ENCODE assay signal across 11 cellular contexts in the genomic region with DNA sequence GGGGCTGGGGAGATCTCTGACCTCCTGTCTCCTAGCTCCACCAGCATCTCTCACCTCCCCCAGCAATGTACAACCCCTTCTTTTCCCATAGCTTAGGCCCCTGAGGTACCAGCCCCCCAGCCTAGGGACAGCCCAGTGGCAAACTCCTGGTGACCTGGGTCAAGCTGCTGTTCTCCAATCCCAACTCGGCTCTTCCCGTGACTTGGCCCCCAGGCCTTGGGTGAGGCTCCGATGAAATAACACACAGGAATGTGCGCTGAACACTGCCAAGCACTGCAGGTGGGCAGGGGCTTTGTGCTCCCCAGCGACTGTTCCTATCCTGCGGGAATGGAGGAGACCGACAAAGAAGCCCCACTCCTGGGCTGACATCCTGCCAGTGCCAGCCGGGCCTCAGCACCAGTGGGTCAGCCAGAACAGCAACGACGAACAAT.
DNase-seq lines count a peak whose midpoint lies in the region; ATAC-seq and TF ChIP-seq lines count a peak whose summit lies in the region.
"Had no signal": no experiment of that assay in that cellular context is flagged by ENCODE, and none has a peak within 500 bp of the region (broad histone marks: within the 10 kb centered on the region; RNA-seq: fewer than 3 reads in every experiment).

No MANE protein-coding gene starts in this region.

- TF ChIP-seq POLR2A in spleen (IDR thresholded peaks at IDR 0.05) = no peak

- H3K27me3 Mint-ChIP-seq in activated CD8-positive, alpha-beta memory T cell treated with anti-CD3 and anti-CD28 coated beads, Interleukin-2, amount 10 ng/mL, durations not matched to agents 7 days and 5 days = no peaks in the 10 kb centered on the region
- peaks cover 2% of the 10 kb centered on the region for H3K27me3 Mint-ChIP-seq in endodermal cell (ENCODE audit: insufficient read depth)

- no peak overlapping the region for H2AFZ ChIP-seq in SU-DHL-6 (ENCODE audit: low read depth, low read length, severe bottlenecking)

- 0 out of 2 replicates have a peak, but pooled peaks cover 3% of the 10 kb centered on the region for H4K20me1 ChIP-seq in SU-DHL-6 (ENCODE audit: low read depth, low read length)

- H3K4me3 Mint-ChIP-seq in activated CD8-positive, alpha-beta memory T cell treated with anti-CD3 and anti-CD28 coated beads, Interleukin-2, amount 10 ng/mL, durations not matched to agents 7 days and 5 days = peak overlapping the region; percentile 85
- no peak overlapping the region for H3K4me3 Mint-ChIP-seq in endodermal cell

- WGBS in endodermal cell (ENCODE audit: insufficient coverage in 1 of 2, insufficient read length in 1 of 2), 2 experiments = 50 to 85% methylated on average over 6 to 10 of the region's 10 CpGs
- 76 to 90% (median 86%) methylated on average over 9 to 10 of the region's 10 CpGs for WGBS in spleen, 5 donors

- intact Hi-C loops in spleen (cut with DNase I; ENCODE audit: low total_unique reads) = no loop called here

- peak overlapping the region; percentile 92 for H3K27ac Mint-ChIP-seq in activated CD8-positive, alpha-beta memory T cell treated with anti-CD3 and anti-CD28 coated beads, Interleukin-2, amount 10 ng/mL, durations not matched to agents 7 days and 5 days
- H3K27ac Mint-ChIP-seq in endodermal cell = no peak overlapping the region

- H3K9ac ChIP-seq in SU-DHL-6 (ENCODE audit: low read length) (peak overlapping the region; percentile 84), endodermal cell (ENCODE audit: extremely low read depth, low read length, poor library complexity, severe bottlenecking) (no peak overlapping the region)

- H3K4me1 Mint-ChIP-seq in activated CD8-positive, alpha-beta memory T cell treated with anti-CD3 and anti-CD28 coated beads, Interleukin-2, amount 10 ng/mL, durations not matched to agents 7 days and 5 days = peaks cover 61% of the 10 kb centered on the region
- no peaks in the 10 kb centered on the region for H3K4me1 Mint-ChIP-seq in endodermal cell

- peaks cover 64% of the 10 kb centered on the region for H3K79me2 ChIP-seq in SU-DHL-6 (ENCODE audit: insufficient read depth, low read length)

- peak overlapping the region; percentile 89 for H3K4me2 ChIP-seq in SU-DHL-6 (ENCODE audit: low read depth, low read length, poor library complexity, severe bottlenecking)
- H3K4me2 ChIP-seq: smooth muscle cell had no signal

- H3K9me2 ChIP-seq in SU-DHL-6 (replicated peaks; ENCODE audit: insufficient read depth, low read length) = no peaks in the 10 kb centered on the region

- H3K27ac ChIP-seq in SU-DHL-6 (ENCODE audit: low read depth, low read length) (peak overlapping the region; percentile 95), endodermal cell (ENCODE audit: low read depth, low read length) (no peak overlapping the region), spleen (peak overlapping the region; percentile 13 to 86 (median 73))

- peaks cover 2% of the 10 kb centered on the region for H3K9me3 Mint-ChIP-seq in activated CD8-positive, alpha-beta memory T cell treated with anti-CD3 and anti-CD28 coated beads, Interleukin-2, amount 10 ng/mL, durations not matched to agents 7 days and 5 days (ENCODE audit: low read depth)
- peaks cover 3% of the 10 kb centered on the region for H3K9me3 Mint-ChIP-seq in endodermal cell

- ATAC-seq in activated CD8-positive, alpha-beta memory T cell treated with anti-CD3 and anti-CD28 coated beads, Interleukin-2, amount 10 ng/mL, durations not matched to agents 7 days and 5 days = no peak
- ATAC-seq in HG03460 (IDR thresholded peaks at IDR 0.05; ENCODE audit: unreplicated experiment) (no peak), HG02852 (IDR thresholded peaks at IDR 0.05; ENCODE audit: unreplicated experiment) (no peak)

- CTCF ChIA-PET in activated CD8-positive, alpha-beta memory T cell treated with anti-CD3 and anti-CD28 coated beads, Interleukin-2, amount 10 ng/mL, durations not matched to agents 7 days and 5 days (lab: Charles Lee) = interaction anchor here (1.0 to 13.9 kb wide), 7 partner anchors 11 to 275 kb away, joined by 3 to 278 read pairs (median 5); a partner anchor contains a TSS

- no peak for DNase-seq in activated CD8-positive, alpha-beta memory T cell treated with anti-CD3 and anti-CD28 coated beads, Interleukin-2, amount 10 ng/mL, durations not matched to agents 7 days and 5 days
- DNase-seq in activated CD8-positive, alpha-beta memory T cell treated with anti-CD3 and anti-CD28 coated beads for 24 hours = no peak
- DNase-seq in endodermal cell (peak; percentile 74), spleen (no peak), NCI-H2171 treated with DMSO at 0.1 percent for 48 hours (lab: John Stamatoyannopoulos, UW) (no peak)
- DNase-seq: activated CD4-positive, CD25-positive, alpha-beta regulatory T cell; NCI-H2107 had no signal

- peaks cover 14% of the 10 kb centered on the region for H3K36me3 Mint-ChIP-seq in activated CD8-positive, alpha-beta memory T cell treated with anti-CD3 and anti-CD28 coated beads, Interleukin-2, amount 10 ng/mL, durations not matched to agents 7 days and 5 days
- H3K36me3 Mint-ChIP-seq in endodermal cell (ENCODE audit: low read depth) = no peaks in the 10 kb centered on the region

- peaks cover 58% of the 10 kb centered on the region for H3F3A ChIP-seq in SU-DHL-6 (ENCODE audit: insufficient read depth)

- H3K4me1 ChIP-seq in endodermal cell (ENCODE audit: control insufficient read depth, insufficient read depth, low read length) (no peaks in the 10 kb centered on the region), spleen (peaks cover 13 to 62% (median 37%) of the 10 kb centered on the region in 6 donors)

- H3K27me3 ChIP-seq in SU-DHL-6 (ENCODE audit: low read length) (no peaks in the 10 kb centered on the region), endodermal cell (ENCODE audit: control insufficient read depth, insufficient read depth, low read length, poor library complexity, severe bottlenecking) (no peaks in the 10 kb centered on the region), spleen (replicated peaks in 1 of 7) (no peaks in the 10 kb centered on the region)

- H3K4me3 ChIP-seq in SU-DHL-6 (ENCODE audit: insufficient read depth, low read length, poor library complexity, severe bottlenecking) (peak overlapping the region; percentile 57), endodermal cell (ENCODE audit: low read length) (no peak overlapping the region), spleen (peak overlapping the region in 1 of 8 donors; percentile 67)
- H3K4me3 ChIP-seq: smooth muscle cell had no signal

- TF ChIP-seq CTCF in SU-DHL-6 (IDR thresholded peaks at IDR 0.05; ENCODE audit: insufficient read depth, low read length, poor library complexity, severe bottlenecking) (no peak), endodermal cell (conservative IDR thresholded peaks at IDR 0.05) (no peak), spleen (IDR thresholded peaks at IDR 0.05 in 8 of 11, conservative IDR thresholded peaks at IDR 0.05 in 3 of 11) (no peak)

- H3K36me3 ChIP-seq in SU-DHL-6 (ENCODE audit: low read length) = peaks cover 21% of the 10 kb centered on the region
- H3K36me3 ChIP-seq in endodermal cell (ENCODE audit: control insufficient read depth, insufficient read depth, low read length) = no peaks in the 10 kb centered on the region
- H3K36me3 ChIP-seq in spleen = no peaks in the 10 kb centered on the region

- peaks cover 4% of the 10 kb centered on the region; the same call in 1 of the 2 replicates for H3K9me3 ChIP-seq in SU-DHL-6 (ENCODE audit: insufficient read depth, low read length)
- no peaks in the 10 kb centered on the region for H3K9me3 ChIP-seq in endodermal cell (ENCODE audit: control insufficient read depth, low read length)
- H3K9me3 ChIP-seq in spleen = peaks cover 0 to 8% (median 0%) of the 10 kb centered on the region in 8 donors
